ENCODE assay signal across 9 cellular contexts in genomic region chr10:112120491-112120890, GRCh38.
"Had no signal": no experiment of that assay in that cellular context is flagged by ENCODE, and none has a peak within 500 bp of the region (broad histone marks: within the 10 kb centered on the region; RNA-seq: fewer than 3 reads in every experiment).

No MANE protein-coding gene starts in this region.

- H3K36me3 ChIP-seq: HAP-1 had no signal

- H3K4me3 ChIP-seq: GM23248, GM23338, HAP-1 had no signal

- H3K27ac Mint-ChIP-seq: GM23338, H9, HFFc6 had no signal

- H3K4me1 ChIP-seq: HAP-1 had no signal

- H3K9ac ChIP-seq: GM23248 had no signal

- ATAC-seq: GM23338, HCT116 had no signal

- H3K9me3 ChIP-seq: HAP-1 had no signal

- H3K4me3 Mint-ChIP-seq: GM23338, H9, HFFc6 had no signal

- H3K27ac ChIP-seq: GM23248 had no signal

- H3K4me2 ChIP-seq: GM23338 had no signal

- H3K9me3 Mint-ChIP-seq: GM23338, H9, HFFc6 had no signal

- H2AFZ ChIP-seq: GM23248, GM23338 had no signal

- DNase-seq: GM23248, GOT3, H7, H9, HCEC 1CT, HFFc6 had no signal
